8 cellular contexts compared by ENCODE assay signal in genomic region chr3:87167634-87168456, GRCh38.
DNase-seq lines count a peak whose midpoint lies in the region; ATAC-seq lines count a peak whose summit lies in the region.

No MANE protein-coding gene starts in this region.

- ATAC-seq in activated CD4-positive, CD25-positive, alpha-beta regulatory T cell treated with anti-CD3 and anti-CD28 coated beads, Interleukin-2, amount 50 U/mL, for 24 hours, result peak; percentile 41 to 53
- peak; percentile 90 for ATAC-seq in GM21360 (IDR thresholded peaks at IDR 0.05; ENCODE audit: unreplicated experiment)
- ATAC-seq in HG03558 (IDR thresholded peaks at IDR 0.05; ENCODE audit: extremely low read depth, unreplicated experiment), result peak; percentile 62

- no peak for DNase-seq in activated CD4-positive, CD25-positive, alpha-beta regulatory T cell treated with anti-CD3 and anti-CD28 coated beads, Interleukin-2, amount 50 U/mL, for 72 hours
- DNase-seq in OCI-M2 (lab: John Stamatoyannopoulos, UW; ENCODE audit: unreplicated experiment) (peak; percentile 31), brain pericyte (ENCODE audit: low read depth, low spot score) (peak; percentile 7), left kidney (ENCODE audit: low read depth, low spot score) (peak; percentile 66), stromal cell of bone marrow (ENCODE audit: low read depth) (peak; percentile 45)
